11 cellular contexts compared by ENCODE assay signal in genomic region chr4:162274354-162274753, GRCh38.
DNase-seq lines count a peak whose midpoint lies in the region; ATAC-seq and TF ChIP-seq lines count a peak whose summit lies in the region.
"Had no signal": no experiment of that assay in that cellular context is flagged by ENCODE, and none has a peak within 500 bp of the region (broad histone marks: within the 10 kb centered on the region; RNA-seq: fewer than 3 reads in every experiment).

No MANE protein-coding gene starts in this region.

- CTCF ChIA-PET in activated CD4-positive, alpha-beta T cell treated with anti-CD3 and anti-CD28 coated beads for 36 hours (lab: Charles Lee): no interaction called here
- CTCF ChIA-PET in naive thymus-derived CD4-positive, alpha-beta T cell (lab: Charles Lee): interaction anchor here (0.5 kb wide), 1 partner anchor 15 kb away, joined by 3 read pairs; no protein-coding TSS in a partner anchor

- no peaks in the 10 kb centered on the region for H3K9me3 ChIP-seq in left lung
- no peaks in the 10 kb centered on the region for H3K9me3 ChIP-seq in naive thymus-derived CD4-positive, alpha-beta T cell (ENCODE audit: control insufficient read depth in 2 of 3, low read length in 3 of 3)
- H3K9me3 ChIP-seq: left ventricle myocardium inferior had no signal

- peaks cover 23% of the 10 kb centered on the region for H3K9me3 Mint-ChIP-seq in dendritic cell treated with granulocyte-macrophage colony-stimulating factor and Interleukin-4, amounts not matched to agents 40 ng/mL and 50 ng/mL, for 4 days
- H3K9me3 Mint-ChIP-seq in activated CD4-positive, alpha-beta T cell treated with anti-CD3 and anti-CD28 coated beads for 36 hours (ENCODE audit: low read depth): peaks cover 2% of the 10 kb centered on the region
- H3K9me3 Mint-ChIP-seq in naive thymus-derived CD4-positive, alpha-beta T cell: peaks cover 0 to 21% (median 0%) of the 10 kb centered on the region in 11 donors
- H3K9me3 Mint-ChIP-seq: WTC11 had no signal

- H3K4me1 Mint-ChIP-seq in dendritic cell treated with granulocyte-macrophage colony-stimulating factor and Interleukin-4, amounts not matched to agents 40 ng/mL and 50 ng/mL, for 4 days (ENCODE audit: low read depth): peaks cover 16% of the 10 kb centered on the region
- no peaks in the 10 kb centered on the region for H3K4me1 Mint-ChIP-seq in activated CD4-positive, alpha-beta T cell treated with anti-CD3 and anti-CD28 coated beads for 36 hours
- no peaks in the 10 kb centered on the region for H3K4me1 Mint-ChIP-seq in naive thymus-derived CD4-positive, alpha-beta T cell
- H3K4me1 Mint-ChIP-seq: WTC11 had no signal

- no peak for DNase-seq in left lung
- no peak for DNase-seq in activated CD4-positive, alpha-beta T cell treated with anti-CD3 and anti-CD28 coated beads for 36 hours
- DNase-seq in naive thymus-derived CD4-positive, alpha-beta T cell: no peak
- DNase-seq: left ventricle myocardium inferior had no signal

- H3K4me3 ChIP-seq in left lung: no peak overlapping the region
- no peak overlapping the region for H3K4me3 ChIP-seq in naive thymus-derived CD4-positive, alpha-beta T cell (ENCODE audit: low read length)
- H3K4me3 ChIP-seq: cardiac muscle cell, left ventricle myocardium inferior had no signal

- intact Hi-C loops in dendritic cell treated with granulocyte-macrophage colony-stimulating factor and Interleukin-4, amounts not matched to agents 40 ng/mL and 50 ng/mL, for 4 days (cut with micrococcal nuclease): no loop called here
- intact Hi-C loops in left lung (cut with DNase I): no loop called here
- intact Hi-C loops in activated CD4-positive, alpha-beta T cell treated with anti-CD3 and anti-CD28 coated beads for 36 hours (cut with DNase I, micrococcal nuclease): no loop called here
- intact Hi-C loops in naive thymus-derived CD4-positive, alpha-beta T cell (cut with micrococcal nuclease): no loop called here

- no peak overlapping the region for H3K27ac ChIP-seq in left lung
- no peak overlapping the region for H3K27ac ChIP-seq in naive thymus-derived CD4-positive, alpha-beta T cell (ENCODE audit: low read depth, low read length)
- H3K27ac ChIP-seq: cardiac muscle cell, left ventricle myocardium inferior had no signal

- no peak overlapping the region for H3K4me3 Mint-ChIP-seq in dendritic cell treated with granulocyte-macrophage colony-stimulating factor and Interleukin-4, amounts not matched to agents 40 ng/mL and 50 ng/mL, for 4 days
- H3K4me3 Mint-ChIP-seq in activated CD4-positive, alpha-beta T cell treated with anti-CD3 and anti-CD28 coated beads for 36 hours: no peak overlapping the region
- H3K4me3 Mint-ChIP-seq in naive thymus-derived CD4-positive, alpha-beta T cell: no peak overlapping the region
- H3K4me3 Mint-ChIP-seq: WTC11 had no signal

- H3K4me1 ChIP-seq in left lung: no peaks in the 10 kb centered on the region
- H3K4me1 ChIP-seq in naive thymus-derived CD4-positive, alpha-beta T cell (ENCODE audit: control insufficient read depth in 2 of 2, insufficient read depth in 2 of 2, low read length in 2 of 2): no peaks in the 10 kb centered on the region
- H3K4me1 ChIP-seq: left ventricle myocardium inferior had no signal

- no peak for TF ChIP-seq CTCF in left lung (IDR thresholded peaks at IDR 0.05)

- no peaks in the 10 kb centered on the region for H3K36me3 ChIP-seq in left lung
- H3K36me3 ChIP-seq in naive thymus-derived CD4-positive, alpha-beta T cell (ENCODE audit: control insufficient read depth in 2 of 3, insufficient read depth in 3 of 3, low read length in 3 of 3): no peaks in the 10 kb centered on the region
- H3K36me3 ChIP-seq: cardiac muscle cell, left ventricle myocardium inferior had no signal

- H3K27ac Mint-ChIP-seq in dendritic cell treated with granulocyte-macrophage colony-stimulating factor and Interleukin-4, amounts not matched to agents 40 ng/mL and 50 ng/mL, for 4 days: peak overlapping the region; percentile 56
- no peak overlapping the region for H3K27ac Mint-ChIP-seq in activated CD4-positive, alpha-beta T cell treated with anti-CD3 and anti-CD28 coated beads for 36 hours
- H3K27ac Mint-ChIP-seq in naive thymus-derived CD4-positive, alpha-beta T cell: no peak overlapping the region
- H3K27ac Mint-ChIP-seq: WTC11 had no signal

- no peaks in the 10 kb centered on the region for H3K27me3 ChIP-seq in left lung
- no peaks in the 10 kb centered on the region for H3K27me3 ChIP-seq in naive thymus-derived CD4-positive, alpha-beta T cell (ENCODE audit: control insufficient read depth in 2 of 2, insufficient read depth in 2 of 2, low read length in 2 of 2)
- H3K27me3 ChIP-seq: cardiac muscle cell had no signal

- ATAC-seq in GM18502 (IDR thresholded peaks at IDR 0.05; ENCODE audit: poor library complexity, unreplicated experiment): peak; percentile 92
- peak; percentile 75 for ATAC-seq in GM21619 (IDR thresholded peaks at IDR 0.05; ENCODE audit: unreplicated experiment)
- peak; percentile 83 for ATAC-seq in HG03469 (IDR thresholded peaks at IDR 0.05; ENCODE audit: unreplicated experiment)
- no peak for ATAC-seq in left lung
- ATAC-seq in activated CD4-positive, alpha-beta T cell treated with anti-CD3 and anti-CD28 coated beads for 36 hours: no peak
- ATAC-seq in naive thymus-derived CD4-positive, alpha-beta T cell: no peak
- ATAC-seq in GM21723 (IDR thresholded peaks at IDR 0.05; ENCODE audit: unreplicated experiment): no peak
- ATAC-seq: WTC11 had no signal

- H3K27me3 Mint-ChIP-seq in dendritic cell treated with granulocyte-macrophage colony-stimulating factor and Interleukin-4, amounts not matched to agents 40 ng/mL and 50 ng/mL, for 4 days: peaks cover 1% of the 10 kb centered on the region
- H3K27me3 Mint-ChIP-seq in activated CD4-positive, alpha-beta T cell treated with anti-CD3 and anti-CD28 coated beads for 36 hours: no peaks in the 10 kb centered on the region
- no peaks in the 10 kb centered on the region for H3K27me3 Mint-ChIP-seq in naive thymus-derived CD4-positive, alpha-beta T cell

- POLR2A ChIA-PET in activated CD4-positive, alpha-beta T cell treated with anti-CD3 and anti-CD28 coated beads for 36 hours (lab: Charles Lee): no interaction called here
- POLR2A ChIA-PET in naive thymus-derived CD4-positive, alpha-beta T cell (lab: Charles Lee): no interaction called here

- no peaks in the 10 kb centered on the region for H3K36me3 Mint-ChIP-seq in dendritic cell treated with granulocyte-macrophage colony-stimulating factor and Interleukin-4, amounts not matched to agents 40 ng/mL and 50 ng/mL, for 4 days (ENCODE audit: low read depth)
- no peaks in the 10 kb centered on the region for H3K36me3 Mint-ChIP-seq in activated CD4-positive, alpha-beta T cell treated with anti-CD3 and anti-CD28 coated beads for 36 hours (ENCODE audit: low read depth)
- no peaks in the 10 kb centered on the region for H3K36me3 Mint-ChIP-seq in naive thymus-derived CD4-positive, alpha-beta T cell
- H3K36me3 Mint-ChIP-seq: WTC11 had no signal

Comparison
In these comparisons a context has a peak if more than half of its experiments do, and no peak if none do; other contexts are left out.
1. ATAC-seq: peak in GM18502 (single experiment), GM21619 (single experiment) and HG03469 (single experiment); none in left lung (single experiment), activated CD4-positive, alpha-beta T cell treated with anti-CD3 and anti-CD28 coated beads for 36 hours (single experiment), naive thymus-derived CD4-positive, alpha-beta T cell (single experiment) and GM21723 (single experiment).